22 cellular contexts compared by ENCODE assay signal in genomic region chr6:23173231-23173630, GRCh38.
DNase-seq lines count a peak whose midpoint lies in the region; ATAC-seq lines count a peak whose summit lies in the region.
"Had no signal": no experiment of that assay in that cellular context is flagged by ENCODE, and none has a peak within 500 bp of the region (broad histone marks: within the 10 kb centered on the region; RNA-seq: fewer than 3 reads in every experiment).

No MANE protein-coding gene starts in this region.

- no peak overlapping the region for H3K4me3 Mint-ChIP-seq in activated naive CD4-positive, alpha-beta T cell treated with anti-CD3 and anti-CD28 coated beads for 36 hours
- H3K4me3 Mint-ChIP-seq: CD4-positive, CD25-positive, alpha-beta regulatory T cell; naive B cell; type B pancreatic cell had no signal

- H3K4me1 ChIP-seq in adipocyte (ENCODE audit: control insufficient read depth, insufficient read depth, low read length) = peaks cover 25% of the 10 kb centered on the region

- H3K9me3 Mint-ChIP-seq in activated naive CD4-positive, alpha-beta T cell treated with anti-CD3 and anti-CD28 coated beads for 36 hours = no peaks in the 10 kb centered on the region

- intact Hi-C loops in activated naive CD4-positive, alpha-beta T cell treated with anti-CD3 and anti-CD28 coated beads for 36 hours (cut with micrococcal nuclease) = no loop called here

- no peaks in the 10 kb centered on the region for H3K36me3 Mint-ChIP-seq in activated naive CD4-positive, alpha-beta T cell treated with anti-CD3 and anti-CD28 coated beads for 36 hours (ENCODE audit: low read depth)
- H3K36me3 Mint-ChIP-seq: CD4-positive, CD25-positive, alpha-beta regulatory T cell; naive B cell had no signal

- ATAC-seq in GM18907 (IDR thresholded peaks at IDR 0.05; ENCODE audit: unreplicated experiment) = no peak
- ATAC-seq: left ventricle myocardium superior; stimulated activated naive CD8-positive, alpha-beta T cell treated with anti-CD3 and anti-CD28 coated beads, Interleukin-15, Interleukin-2, amounts not matched to agents 100 U/mL and 50 U/mL, for 24 hours had no signal

- H3K9ac ChIP-seq in adipocyte (ENCODE audit: low read length) = no peak overlapping the region

- no peaks in the 10 kb centered on the region for H3K27me3 Mint-ChIP-seq in activated naive CD4-positive, alpha-beta T cell treated with anti-CD3 and anti-CD28 coated beads for 36 hours (ENCODE audit: low read depth)
- H3K27me3 Mint-ChIP-seq: CD4-positive, CD25-positive, alpha-beta regulatory T cell; naive B cell had no signal

- no peak overlapping the region for H3K4me3 ChIP-seq in adipocyte (ENCODE audit: low read length)
- H3K4me3 ChIP-seq: HAP-1, SJSA1 had no signal

- CTCF ChIA-PET in activated naive CD4-positive, alpha-beta T cell treated with anti-CD3 and anti-CD28 coated beads for 36 hours (lab: Charles Lee) = interaction anchor here (0.6 kb wide), 1 partner anchor 837 kb away, joined by 5 read pairs; no protein-coding TSS in a partner anchor

- H3K27me3 ChIP-seq in adipocyte (replicated peaks; ENCODE audit: control insufficient read depth, insufficient read depth, low read length) = no peaks in the 10 kb centered on the region
- H3K27me3 ChIP-seq: SJSA1 had no signal

- peaks cover 1% of the 10 kb centered on the region for H3K4me1 Mint-ChIP-seq in activated naive CD4-positive, alpha-beta T cell treated with anti-CD3 and anti-CD28 coated beads for 36 hours (ENCODE audit: low read depth)
- H3K4me1 Mint-ChIP-seq: CD4-positive, CD25-positive, alpha-beta regulatory T cell; naive B cell had no signal

- DNase-seq in activated naive CD4-positive, alpha-beta T cell treated with anti-CD3 and anti-CD28 coated beads for 36 hours = no peak
- no peak for DNase-seq in activated naive CD4-positive, alpha-beta T cell (lab: John Stamatoyannopoulos, UW)
- DNase-seq in adipocyte (ENCODE audit: low read depth) = peak; percentile 4
- peak; percentile 31 for DNase-seq in iris pigment epithelial cell (ENCODE audit: low read depth)
- no peak for DNase-seq in cerebellum (ENCODE audit: low spot score)
- no peak for DNase-seq in H4 (ENCODE audit: low spot score)
- DNase-seq in stimulated activated CD4-positive, alpha-beta T cell treated with anti-CD3 and anti-CD28 coated beads, Interleukin-15, amount 100 ng/mL, for 24 hours = no peak
- DNase-seq: activated CD4-positive, alpha-beta T cell treated with anti-CD3 and anti-CD28 coated beads, Interleukin-2, amount 50 U/mL, for 1 hour; activated naive CD4-positive, alpha-beta T cell treated with Interleukin-2 at 50 U/mL for 16 hours; CD4-positive, CD25-positive, alpha-beta regulatory T cell; effector CD8-positive, alpha-beta T cell; left ventricle myocardium superior; naive B cell; NCI-H1930; NCI-H510A treated with DMSO at 0.1 percent for 48 hours; stimulated activated CD4-positive, alpha-beta T cell treated with anti-CD3 and anti-CD28 coated beads, Interleukin-12 subunit alpha, Interleukin-12 subunit beta, amount 100 ng/mL, for 4 hours; stimulated activated naive CD8-positive, alpha-beta T cell treated with anti-CD3 and anti-CD28 coated beads, Interleukin-15, Interleukin-2, amounts not matched to agents 100 U/mL and 50 U/mL, for 24 hours; T1000 had no signal

- no peaks in the 10 kb centered on the region for H3K36me3 ChIP-seq in adipocyte (ENCODE audit: control insufficient read depth, insufficient read depth, low read length, severe bottlenecking)
- H3K36me3 ChIP-seq: HAP-1, SJSA1 had no signal

- H3K9me3 ChIP-seq in adipocyte (ENCODE audit: control insufficient read depth, low read length) = peaks cover 5% of the 10 kb centered on the region
- H3K9me3 ChIP-seq: HAP-1, SJSA1 had no signal

- H3K27ac Mint-ChIP-seq in activated naive CD4-positive, alpha-beta T cell treated with anti-CD3 and anti-CD28 coated beads for 36 hours = peak overlapping the region; percentile 11
- H3K27ac Mint-ChIP-seq: CD4-positive, CD25-positive, alpha-beta regulatory T cell; naive B cell; type B pancreatic cell had no signal

Comparison
In these comparisons a context has a peak if more than half of its experiments do, and no peak if none do; other contexts are left out.
1. DNase-seq: peak in adipocyte (single experiment) and iris pigment epithelial cell (single experiment); none in activated naive CD4-positive, alpha-beta T cell treated with anti-CD3 and anti-CD28 coated beads for 36 hours (single experiment), activated naive CD4-positive, alpha-beta T cell (0 of 4), cerebellum (single experiment), H4 (single experiment) and stimulated activated CD4-positive, alpha-beta T cell treated with anti-CD3 and anti-CD28 coated beads, Interleukin-15, amount 100 ng/mL, for 24 hours (single experiment).